Comparison of ENCODE assay signal across 1 cellular context in the genomic region with DNA sequence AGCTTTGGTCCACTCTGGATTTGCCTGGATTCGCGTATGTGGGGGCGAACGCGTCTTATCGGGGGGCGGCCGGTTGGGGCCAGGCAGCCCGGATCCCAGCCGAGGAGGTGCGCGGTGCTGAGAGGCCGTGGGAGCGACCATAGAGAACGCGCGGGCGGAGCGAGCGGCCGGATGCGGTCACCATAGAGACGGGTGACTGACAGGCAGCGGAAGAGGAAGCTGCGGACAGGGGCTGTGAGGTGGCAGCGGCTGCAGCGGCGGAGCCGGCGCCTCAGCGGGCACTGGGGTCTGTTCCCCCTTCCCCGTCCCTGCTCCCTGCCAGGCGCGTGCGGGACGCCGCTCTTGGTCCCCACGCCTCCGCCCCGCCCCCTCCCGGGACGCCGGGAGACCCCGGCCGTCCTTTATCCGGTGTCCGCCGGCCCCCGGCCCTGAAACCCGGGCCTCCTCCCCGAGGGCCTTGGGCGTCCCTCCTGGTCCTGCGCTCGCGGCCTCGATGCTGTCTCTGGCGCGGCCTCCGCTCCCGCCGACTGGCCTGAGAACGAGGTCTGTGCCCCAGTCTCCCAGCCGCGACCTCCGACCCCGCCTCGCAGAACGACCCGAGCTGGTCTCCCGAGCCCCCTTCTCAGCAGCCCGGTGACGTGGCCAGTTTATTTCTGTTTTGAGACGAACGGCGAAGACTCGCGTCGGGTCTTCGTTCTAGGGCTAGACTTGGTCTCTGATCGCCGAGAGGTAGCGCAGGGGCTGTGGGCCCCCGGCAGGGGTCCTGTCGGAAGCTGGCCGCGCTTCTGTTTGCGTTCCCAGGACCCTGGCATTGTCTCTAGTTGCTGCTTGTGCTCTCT.
TF ChIP-seq lines count a peak whose summit lies in the region.

A gene with protein sequence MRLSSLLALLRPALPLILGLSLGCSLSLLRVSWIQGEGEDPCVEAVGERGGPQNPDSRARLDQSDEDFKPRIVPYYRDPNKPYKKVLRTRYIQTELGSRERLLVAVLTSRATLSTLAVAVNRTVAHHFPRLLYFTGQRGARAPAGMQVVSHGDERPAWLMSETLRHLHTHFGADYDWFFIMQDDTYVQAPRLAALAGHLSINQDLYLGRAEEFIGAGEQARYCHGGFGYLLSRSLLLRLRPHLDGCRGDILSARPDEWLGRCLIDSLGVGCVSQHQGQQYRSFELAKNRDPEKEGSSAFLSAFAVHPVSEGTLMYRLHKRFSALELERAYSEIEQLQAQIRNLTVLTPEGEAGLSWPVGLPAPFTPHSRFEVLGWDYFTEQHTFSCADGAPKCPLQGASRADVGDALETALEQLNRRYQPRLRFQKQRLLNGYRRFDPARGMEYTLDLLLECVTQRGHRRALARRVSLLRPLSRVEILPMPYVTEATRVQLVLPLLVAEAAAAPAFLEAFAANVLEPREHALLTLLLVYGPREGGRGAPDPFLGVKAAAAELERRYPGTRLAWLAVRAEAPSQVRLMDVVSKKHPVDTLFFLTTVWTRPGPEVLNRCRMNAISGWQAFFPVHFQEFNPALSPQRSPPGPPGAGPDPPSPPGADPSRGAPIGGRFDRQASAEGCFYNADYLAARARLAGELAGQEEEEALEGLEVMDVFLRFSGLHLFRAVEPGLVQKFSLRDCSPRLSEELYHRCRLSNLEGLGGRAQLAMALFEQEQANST (plus strand): TSS at position 212 of the 839 bp plus-strand sequence. CDS start 1,529 bp downstream, outside the sequence.

TF ChIP-seq in K562, 482 proteins besides CTCF, POLR2A, EP300 and RAD21 (continued from another document and continues in another):
- TF ChIP-seq, protein P1, sequence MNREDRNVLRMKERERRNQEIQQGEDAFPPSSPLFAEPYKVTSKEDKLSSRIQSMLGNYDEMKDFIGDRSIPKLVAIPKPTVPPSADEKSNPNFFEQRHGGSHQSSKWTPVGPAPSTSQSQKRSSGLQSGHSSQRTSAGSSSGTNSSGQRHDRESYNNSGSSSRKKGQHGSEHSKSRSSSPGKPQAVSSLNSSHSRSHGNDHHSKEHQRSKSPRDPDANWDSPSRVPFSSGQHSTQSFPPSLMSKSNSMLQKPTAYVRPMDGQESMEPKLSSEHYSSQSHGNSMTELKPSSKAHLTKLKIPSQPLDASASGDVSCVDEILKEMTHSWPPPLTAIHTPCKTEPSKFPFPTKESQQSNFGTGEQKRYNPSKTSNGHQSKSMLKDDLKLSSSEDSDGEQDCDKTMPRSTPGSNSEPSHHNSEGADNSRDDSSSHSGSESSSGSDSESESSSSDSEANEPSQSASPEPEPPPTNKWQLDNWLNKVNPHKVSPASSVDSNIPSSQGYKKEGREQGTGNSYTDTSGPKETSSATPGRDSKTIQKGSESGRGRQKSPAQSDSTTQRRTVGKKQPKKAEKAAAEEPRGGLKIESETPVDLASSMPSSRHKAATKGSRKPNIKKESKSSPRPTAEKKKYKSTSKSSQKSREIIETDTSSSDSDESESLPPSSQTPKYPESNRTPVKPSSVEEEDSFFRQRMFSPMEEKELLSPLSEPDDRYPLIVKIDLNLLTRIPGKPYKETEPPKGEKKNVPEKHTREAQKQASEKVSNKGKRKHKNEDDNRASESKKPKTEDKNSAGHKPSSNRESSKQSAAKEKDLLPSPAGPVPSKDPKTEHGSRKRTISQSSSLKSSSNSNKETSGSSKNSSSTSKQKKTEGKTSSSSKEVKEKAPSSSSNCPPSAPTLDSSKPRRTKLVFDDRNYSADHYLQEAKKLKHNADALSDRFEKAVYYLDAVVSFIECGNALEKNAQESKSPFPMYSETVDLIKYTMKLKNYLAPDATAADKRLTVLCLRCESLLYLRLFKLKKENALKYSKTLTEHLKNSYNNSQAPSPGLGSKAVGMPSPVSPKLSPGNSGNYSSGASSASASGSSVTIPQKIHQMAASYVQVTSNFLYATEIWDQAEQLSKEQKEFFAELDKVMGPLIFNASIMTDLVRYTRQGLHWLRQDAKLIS (CRISPR knock-in tag; IDR thresholded peaks at IDR 0.05) = peak; percentile 83; the same call in 1 of the 2 replicates
- TF ChIP-seq, protein P2, sequence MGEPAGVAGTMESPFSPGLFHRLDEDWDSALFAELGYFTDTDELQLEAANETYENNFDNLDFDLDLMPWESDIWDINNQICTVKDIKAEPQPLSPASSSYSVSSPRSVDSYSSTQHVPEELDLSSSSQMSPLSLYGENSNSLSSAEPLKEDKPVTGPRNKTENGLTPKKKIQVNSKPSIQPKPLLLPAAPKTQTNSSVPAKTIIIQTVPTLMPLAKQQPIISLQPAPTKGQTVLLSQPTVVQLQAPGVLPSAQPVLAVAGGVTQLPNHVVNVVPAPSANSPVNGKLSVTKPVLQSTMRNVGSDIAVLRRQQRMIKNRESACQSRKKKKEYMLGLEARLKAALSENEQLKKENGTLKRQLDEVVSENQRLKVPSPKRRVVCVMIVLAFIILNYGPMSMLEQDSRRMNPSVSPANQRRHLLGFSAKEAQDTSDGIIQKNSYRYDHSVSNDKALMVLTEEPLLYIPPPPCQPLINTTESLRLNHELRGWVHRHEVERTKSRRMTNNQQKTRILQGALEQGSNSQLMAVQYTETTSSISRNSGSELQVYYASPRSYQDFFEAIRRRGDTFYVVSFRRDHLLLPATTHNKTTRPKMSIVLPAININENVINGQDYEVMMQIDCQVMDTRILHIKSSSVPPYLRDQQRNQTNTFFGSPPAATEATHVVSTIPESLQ (CRISPR knock-in tag; IDR thresholded peaks at IDR 0.05) = peak; percentile 92
- TF ChIP-seq POLR2AphosphoS5 (IDR thresholded peaks at IDR 0.05; ENCODE audit: control insufficient read depth, insufficient read depth, low read depth, low read length) (peak; percentile 64; the same call in 1 of the 2 replicates), ESRRA (IDR thresholded peaks at IDR 0.05; ENCODE audit: borderline replicate concordance, low read depth) (peak; percentile 81; the same call in 1 of the 2 replicates), PHF20 (IDR thresholded peaks at IDR 0.05; ENCODE audit: partially characterized antibody) (peak; percentile 60), NFE2 (IDR thresholded peaks at IDR 0.05; ENCODE audit: low read depth) (peak; percentile 21; the same call in 1 of the 2 replicates), MIER1 (IDR thresholded peaks at IDR 0.05; ENCODE audit: low read depth) (no peak), YY1 (IDR thresholded peaks at IDR 0.05; ENCODE audit: borderline replicate concordance in 1 of 3, control insufficient read depth in 1 of 3, extremely low read depth in 1 of 3, insufficient read depth in 3 of 3, insufficient read length in 1 of 3, insufficient replicate concordance in 2 of 3, low read depth in 1 of 3, low read length in 2 of 3) (peak in 2 of 3 experiments; percentile 71 to 73), ELF2 (CRISPR knock-in tag; IDR thresholded peaks at IDR 0.05) (peak; percentile 89), MBD2 (IDR thresholded peaks at IDR 0.05; ENCODE audit: borderline replicate concordance, low read depth) (peak; percentile 65; the same call in 1 of the 2 replicates), ZNF830 (CRISPR knock-in tag; IDR thresholded peaks at IDR 0.05) (0 out of 2 replicates have a peak, but pooled peaks have one; percentile 26), RUNX1 (IDR thresholded peaks at IDR 0.05; ENCODE audit: low read depth) (peak; percentile 18; the same call in 1 of the 2 replicates), PHF8 (IDR thresholded peaks at IDR 0.05; ENCODE audit: borderline replicate concordance, low read length) (peak; percentile 92), ATF7 (IDR thresholded peaks at IDR 0.05) (peak; percentile 74; the same call in 1 of the 2 replicates), RBM34 (IDR thresholded peaks at IDR 0.05; ENCODE audit: borderline replicate concordance, insufficient read depth, low read length) (no peak), MCM2 (IDR thresholded peaks at IDR 0.05; ENCODE audit: low read depth) (no peak), L3MBTL2 (IDR thresholded peaks at IDR 0.05) (peak; percentile 36; the same call in 1 of the 2 replicates), RB1 (IDR thresholded peaks at IDR 0.05; ENCODE audit: low read depth) (peak; percentile 48)
- TF ChIP-seq, protein P3, sequence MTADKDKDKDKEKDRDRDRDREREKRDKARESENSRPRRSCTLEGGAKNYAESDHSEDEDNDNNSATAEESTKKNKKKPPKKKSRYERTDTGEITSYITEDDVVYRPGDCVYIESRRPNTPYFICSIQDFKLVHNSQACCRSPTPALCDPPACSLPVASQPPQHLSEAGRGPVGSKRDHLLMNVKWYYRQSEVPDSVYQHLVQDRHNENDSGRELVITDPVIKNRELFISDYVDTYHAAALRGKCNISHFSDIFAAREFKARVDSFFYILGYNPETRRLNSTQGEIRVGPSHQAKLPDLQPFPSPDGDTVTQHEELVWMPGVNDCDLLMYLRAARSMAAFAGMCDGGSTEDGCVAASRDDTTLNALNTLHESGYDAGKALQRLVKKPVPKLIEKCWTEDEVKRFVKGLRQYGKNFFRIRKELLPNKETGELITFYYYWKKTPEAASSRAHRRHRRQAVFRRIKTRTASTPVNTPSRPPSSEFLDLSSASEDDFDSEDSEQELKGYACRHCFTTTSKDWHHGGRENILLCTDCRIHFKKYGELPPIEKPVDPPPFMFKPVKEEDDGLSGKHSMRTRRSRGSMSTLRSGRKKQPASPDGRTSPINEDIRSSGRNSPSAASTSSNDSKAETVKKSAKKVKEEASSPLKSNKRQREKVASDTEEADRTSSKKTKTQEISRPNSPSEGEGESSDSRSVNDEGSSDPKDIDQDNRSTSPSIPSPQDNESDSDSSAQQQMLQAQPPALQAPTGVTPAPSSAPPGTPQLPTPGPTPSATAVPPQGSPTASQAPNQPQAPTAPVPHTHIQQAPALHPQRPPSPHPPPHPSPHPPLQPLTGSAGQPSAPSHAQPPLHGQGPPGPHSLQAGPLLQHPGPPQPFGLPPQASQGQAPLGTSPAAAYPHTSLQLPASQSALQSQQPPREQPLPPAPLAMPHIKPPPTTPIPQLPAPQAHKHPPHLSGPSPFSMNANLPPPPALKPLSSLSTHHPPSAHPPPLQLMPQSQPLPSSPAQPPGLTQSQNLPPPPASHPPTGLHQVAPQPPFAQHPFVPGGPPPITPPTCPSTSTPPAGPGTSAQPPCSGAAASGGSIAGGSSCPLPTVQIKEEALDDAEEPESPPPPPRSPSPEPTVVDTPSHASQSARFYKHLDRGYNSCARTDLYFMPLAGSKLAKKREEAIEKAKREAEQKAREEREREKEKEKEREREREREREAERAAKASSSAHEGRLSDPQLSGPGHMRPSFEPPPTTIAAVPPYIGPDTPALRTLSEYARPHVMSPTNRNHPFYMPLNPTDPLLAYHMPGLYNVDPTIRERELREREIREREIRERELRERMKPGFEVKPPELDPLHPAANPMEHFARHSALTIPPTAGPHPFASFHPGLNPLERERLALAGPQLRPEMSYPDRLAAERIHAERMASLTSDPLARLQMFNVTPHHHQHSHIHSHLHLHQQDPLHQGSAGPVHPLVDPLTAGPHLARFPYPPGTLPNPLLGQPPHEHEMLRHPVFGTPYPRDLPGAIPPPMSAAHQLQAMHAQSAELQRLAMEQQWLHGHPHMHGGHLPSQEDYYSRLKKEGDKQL (CRISPR knock-in tag; IDR thresholded peaks at IDR 0.05; ENCODE audit: borderline replicate concordance) = 0 out of 2 replicates have a peak, but pooled peaks have one; percentile 78
- TF ChIP-seq, protein P4, sequence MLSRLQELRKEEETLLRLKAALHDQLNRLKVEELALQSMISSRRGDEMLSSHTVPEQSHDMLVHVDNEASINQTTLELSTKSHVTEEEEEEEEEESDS (CRISPR knock-in tag; IDR thresholded peaks at IDR 0.05) = no peak
- TF ChIP-seq, protein P5, sequence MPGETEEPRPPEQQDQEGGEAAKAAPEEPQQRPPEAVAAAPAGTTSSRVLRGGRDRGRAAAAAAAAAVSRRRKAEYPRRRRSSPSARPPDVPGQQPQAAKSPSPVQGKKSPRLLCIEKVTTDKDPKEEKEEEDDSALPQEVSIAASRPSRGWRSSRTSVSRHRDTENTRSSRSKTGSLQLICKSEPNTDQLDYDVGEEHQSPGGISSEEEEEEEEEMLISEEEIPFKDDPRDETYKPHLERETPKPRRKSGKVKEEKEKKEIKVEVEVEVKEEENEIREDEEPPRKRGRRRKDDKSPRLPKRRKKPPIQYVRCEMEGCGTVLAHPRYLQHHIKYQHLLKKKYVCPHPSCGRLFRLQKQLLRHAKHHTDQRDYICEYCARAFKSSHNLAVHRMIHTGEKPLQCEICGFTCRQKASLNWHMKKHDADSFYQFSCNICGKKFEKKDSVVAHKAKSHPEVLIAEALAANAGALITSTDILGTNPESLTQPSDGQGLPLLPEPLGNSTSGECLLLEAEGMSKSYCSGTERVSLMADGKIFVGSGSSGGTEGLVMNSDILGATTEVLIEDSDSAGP (CRISPR knock-in tag; IDR thresholded peaks at IDR 0.05) = no peak
- TF ChIP-seq, protein P6, sequence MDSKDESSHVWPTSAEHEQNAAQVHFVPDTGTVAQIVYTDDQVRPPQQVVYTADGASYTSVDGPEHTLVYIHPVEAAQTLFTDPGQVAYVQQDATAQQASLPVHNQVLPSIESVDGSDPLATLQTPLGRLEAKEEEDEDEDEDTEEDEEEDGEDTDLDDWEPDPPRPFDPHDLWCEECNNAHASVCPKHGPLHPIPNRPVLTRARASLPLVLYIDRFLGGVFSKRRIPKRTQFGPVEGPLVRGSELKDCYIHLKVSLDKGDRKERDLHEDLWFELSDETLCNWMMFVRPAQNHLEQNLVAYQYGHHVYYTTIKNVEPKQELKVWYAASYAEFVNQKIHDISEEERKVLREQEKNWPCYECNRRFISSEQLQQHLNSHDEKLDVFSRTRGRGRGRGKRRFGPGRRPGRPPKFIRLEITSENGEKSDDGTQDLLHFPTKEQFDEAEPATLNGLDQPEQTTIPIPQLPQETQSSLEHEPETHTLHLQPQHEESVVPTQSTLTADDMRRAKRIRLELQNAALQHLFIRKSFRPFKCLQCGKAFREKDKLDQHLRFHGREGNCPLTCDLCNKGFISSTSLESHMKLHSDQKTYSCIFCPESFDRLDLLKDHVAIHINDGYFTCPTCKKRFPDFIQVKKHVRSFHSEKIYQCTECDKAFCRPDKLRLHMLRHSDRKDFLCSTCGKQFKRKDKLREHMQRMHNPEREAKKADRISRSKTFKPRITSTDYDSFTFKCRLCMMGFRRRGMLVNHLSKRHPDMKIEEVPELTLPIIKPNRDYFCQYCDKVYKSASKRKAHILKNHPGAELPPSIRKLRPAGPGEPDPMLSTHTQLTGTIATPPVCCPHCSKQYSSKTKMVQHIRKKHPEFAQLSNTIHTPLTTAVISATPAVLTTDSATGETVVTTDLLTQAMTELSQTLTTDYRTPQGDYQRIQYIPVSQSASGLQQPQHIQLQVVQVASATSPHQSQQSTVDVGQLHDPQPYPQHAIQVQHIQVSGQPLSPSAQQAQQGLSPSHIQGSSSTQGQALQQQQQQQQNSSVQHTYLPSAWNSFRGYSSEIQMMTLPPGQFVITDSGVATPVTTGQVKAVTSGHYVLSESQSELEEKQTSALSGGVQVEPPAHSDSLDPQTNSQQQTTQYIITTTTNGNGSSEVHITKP (IDR thresholded peaks at IDR 0.05; ENCODE audit: partially characterized antibody) = peak; percentile 23
- TF ChIP-seq, protein P7, sequence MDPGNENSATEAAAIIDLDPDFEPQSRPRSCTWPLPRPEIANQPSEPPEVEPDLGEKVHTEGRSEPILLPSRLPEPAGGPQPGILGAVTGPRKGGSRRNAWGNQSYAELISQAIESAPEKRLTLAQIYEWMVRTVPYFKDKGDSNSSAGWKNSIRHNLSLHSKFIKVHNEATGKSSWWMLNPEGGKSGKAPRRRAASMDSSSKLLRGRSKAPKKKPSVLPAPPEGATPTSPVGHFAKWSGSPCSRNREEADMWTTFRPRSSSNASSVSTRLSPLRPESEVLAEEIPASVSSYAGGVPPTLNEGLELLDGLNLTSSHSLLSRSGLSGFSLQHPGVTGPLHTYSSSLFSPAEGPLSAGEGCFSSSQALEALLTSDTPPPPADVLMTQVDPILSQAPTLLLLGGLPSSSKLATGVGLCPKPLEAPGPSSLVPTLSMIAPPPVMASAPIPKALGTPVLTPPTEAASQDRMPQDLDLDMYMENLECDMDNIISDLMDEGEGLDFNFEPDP (CRISPR knock-in tag; IDR thresholded peaks at IDR 0.05) = no peak
- TF ChIP-seq, protein P8, sequence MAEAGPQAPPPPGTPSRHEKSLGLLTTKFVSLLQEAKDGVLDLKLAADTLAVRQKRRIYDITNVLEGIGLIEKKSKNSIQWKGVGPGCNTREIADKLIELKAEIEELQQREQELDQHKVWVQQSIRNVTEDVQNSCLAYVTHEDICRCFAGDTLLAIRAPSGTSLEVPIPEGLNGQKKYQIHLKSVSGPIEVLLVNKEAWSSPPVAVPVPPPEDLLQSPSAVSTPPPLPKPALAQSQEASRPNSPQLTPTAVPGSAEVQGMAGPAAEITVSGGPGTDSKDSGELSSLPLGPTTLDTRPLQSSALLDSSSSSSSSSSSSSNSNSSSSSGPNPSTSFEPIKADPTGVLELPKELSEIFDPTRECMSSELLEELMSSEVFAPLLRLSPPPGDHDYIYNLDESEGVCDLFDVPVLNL (CRISPR knock-in tag; IDR thresholded peaks at IDR 0.05; ENCODE audit: low read depth) = no peak
